In the genomic region with DNA sequence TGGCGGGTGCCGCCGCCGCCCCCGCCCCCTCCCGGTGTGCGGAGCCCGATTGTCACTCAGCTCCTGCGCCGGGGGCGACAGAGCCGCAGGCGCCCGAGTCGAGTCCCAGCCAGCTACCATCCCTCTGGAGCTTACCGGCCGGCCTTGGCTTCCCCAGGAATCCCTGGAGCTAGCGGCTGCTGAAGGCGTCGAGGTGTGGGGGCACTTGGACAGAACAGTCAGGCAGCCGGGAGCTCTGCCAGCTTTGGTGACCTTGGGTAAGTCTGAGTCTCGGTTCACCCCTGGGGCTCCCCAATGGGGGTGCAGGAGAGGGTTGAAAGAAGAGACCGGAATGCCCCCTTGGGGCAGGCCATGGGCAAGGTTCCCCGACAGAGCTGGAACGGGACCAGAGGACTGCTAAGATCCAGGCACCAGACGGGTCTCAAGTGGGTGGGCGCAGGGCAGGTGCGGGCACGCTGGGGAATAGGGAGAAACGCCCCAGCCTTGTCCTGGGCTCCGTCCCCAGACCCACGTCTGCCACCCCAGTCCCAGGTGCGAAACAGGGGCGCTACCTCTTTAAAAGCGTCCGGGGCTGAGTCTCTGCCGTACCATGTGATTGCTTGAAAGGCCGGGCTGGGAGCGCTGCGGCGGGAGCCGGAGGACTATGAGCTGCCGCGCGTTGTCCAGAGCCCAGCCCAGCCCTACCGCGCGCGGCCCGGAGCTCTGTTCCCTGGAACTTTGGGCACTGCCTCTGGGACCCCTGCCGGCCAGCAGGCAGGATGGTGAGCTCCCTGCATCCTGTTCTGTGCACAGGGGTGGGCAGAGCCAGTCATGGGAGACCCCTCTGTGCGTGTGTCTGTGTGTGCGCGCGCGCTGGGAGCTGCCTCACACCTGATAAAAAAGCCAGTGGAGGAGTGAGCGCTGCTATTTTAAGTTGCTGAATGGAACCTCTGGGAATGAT, we compare ENCODE assay signal across 8 cellular contexts. TPM values are rescaled to one million over a fixed set of nuclear protein-coding genes. Genes with fewer than 3 reads are reported as not detected.
DNase-seq lines count a peak whose midpoint lies in the region; ATAC-seq and TF ChIP-seq lines count a peak whose summit lies in the region.

A gene (plus strand): TSS at position 55 of the 940 bp plus-strand sequence. CDS start 1,116 bp downstream, outside the sequence.

- TF ChIP-seq CTCF in testis (IDR thresholded peaks at IDR 0.05), result peak in 2 of 3 experiments; percentile 5 to 13

- H2AFZ ChIP-seq in GM23248, result peak within 1 kb of the TSS; percentile 86

- 12 to 13% methylated on average over 45 of the region's 57 CpGs for WGBS in GM23248 (ENCODE audit: low coverage in 1 of 2, low lambda C conversion rate in 2 of 2, missing lambda C conversion rate in 2 of 2), 2 experiments
- WGBS in testis, 2 donors, result 0 to 3% methylated on average over 6 to 57 of the region's 57 CpGs

- in situ Hi-C loops in GM23248 (cut with MboI), result no loop called here

- peak within 1 kb of the TSS; percentile 19; the same call in 1 of the 2 replicates for H3K9ac ChIP-seq in GM23248
- H3K9ac ChIP-seq in NT2/D1 (ENCODE audit: insufficient read length, low read depth), result peak within 1 kb of the TSS; percentile 81

- peak within 1 kb of the TSS; percentile 72 for H3K4me3 ChIP-seq in GM23248
- H3K4me3 ChIP-seq in NT2/D1 (ENCODE audit: insufficient read length, low read depth), result peak within 1 kb of the TSS; percentile 56
- H3K4me3 ChIP-seq in testis, result peak within 1 kb of the TSS; percentile 39 to 59

- no peaks in the 10 kb centered on the region for H4K20me1 ChIP-seq in GM23248 (ENCODE audit: insufficient read depth)

- H3K36me3 ChIP-seq in GM23248 (ENCODE audit: low read depth) (no peaks in the 10 kb centered on the region), NT2/D1 (ENCODE audit: insufficient read depth, insufficient read length, low read length) (peaks cover 39% of the 10 kb centered on the region), testis (ENCODE audit: low read depth, missing control alignments) (no peaks in the 10 kb centered on the region)

- H3K27ac ChIP-seq in GM23248 (no peak within 1 kb of the TSS), testis (peak within 1 kb of the TSS; percentile 5 to 61)

- peaks cover 7% of the 10 kb centered on the region; the same call in 1 of the 2 replicates for H3F3A ChIP-seq in GM23248 (ENCODE audit: insufficient read depth)

- no peak for ATAC-seq in GM18517 (IDR thresholded peaks at IDR 0.05; ENCODE audit: unreplicated experiment)
- ATAC-seq in GM18873 (IDR thresholded peaks at IDR 0.05; ENCODE audit: low FRiP score, unreplicated experiment), result no peak

- H3K79me2 ChIP-seq in GM23248 (ENCODE audit: insufficient read depth), result no peaks in the 10 kb centered on the region

- DNase-seq in A172 (ENCODE audit: low spot score) (peak; percentile 70), GM23248 (peak; percentile 88), NT2/D1 (ENCODE audit: low read depth, low spot score) (peak; percentile 79), ecto neural progenitor cell (ENCODE audit: low spot score) (peak; percentile 79), medulla oblongata (ENCODE audit: extremely low spot score) (peak; percentile 88), testis (peak; percentile 91)

- H3K27me3 ChIP-seq in GM23248 (replicated peaks; ENCODE audit: insufficient read depth) (peaks cover 7% of the 10 kb centered on the region; the same call in 1 of the 2 replicates), NT2/D1 (ENCODE audit: insufficient read depth, insufficient read length) (peaks cover 23% of the 10 kb centered on the region), testis (no peaks in the 10 kb centered on the region)

- H3K4me1 ChIP-seq in GM23248 (ENCODE audit: insufficient read depth), result peaks cover 16% of the 10 kb centered on the region
- peaks cover 33% of the 10 kb centered on the region for H3K4me1 ChIP-seq in NT2/D1 (ENCODE audit: insufficient read depth, insufficient read length)
- peaks cover 43% of the 10 kb centered on the region for H3K4me1 ChIP-seq in testis

- peak within 1 kb of the TSS; percentile 88 for H3K4me2 ChIP-seq in GM23248 (ENCODE audit: unreplicated experiment)

- H3K9me3 ChIP-seq in GM23248 (ENCODE audit: low read depth) (no peaks in the 10 kb centered on the region), NT2/D1 (ENCODE audit: insufficient read depth, low read length) (no peaks in the 10 kb centered on the region), testis (no peaks in the 10 kb centered on the region)

- no peaks in the 10 kb centered on the region for H3K9me2 ChIP-seq in GM23248 (ENCODE audit: insufficient read depth)

- TF ChIP-seq POLR2A in testis (IDR thresholded peaks at IDR 0.05), result no peak

- intact Hi-C loops in testis (cut with DNase I; ENCODE audit: low total_unique reads), result no loop called here

RNA-seq across cellular contexts. Expression of the gene that starts here (rescaled TPM):
- total RNA-seq in A172 (2014; rRNA removed; shearing (Covaris generic)), result 21.1 and 30.6 TPM in 2 replicates
- total RNA-seq in GM23248 (2014; rRNA removed; shearing (Covaris generic)), result 0.89 and 5.8 TPM in 2 replicates
- polyA plus RNA-seq in GM23248 (2016; fragmentation: Nextera tagmentation; extraction: Ambion mirVana), result 2.2 and 3.3 TPM in 2 replicates
- 10 to 100 TPM; 43.2 to 68.6 TPM for total RNA-seq in testis
- polyA plus RNA-seq in testis (ENCODE audit: insufficient read depth, low read depth, low replicate concordance), result 61.9 TPM

Comparison
In these comparisons a context has a peak if more than half of its experiments do, and no peak if none do; other contexts are left out.
1. RNA of the gene that starts here (polyA plus RNA-seq): 61.9 TPM in testis (single experiment); 2.2 to 3.3 TPM in GM23248; every median in the first group is over 10 times any median in the second.
2. Peak in every context shown above with its lines, with median percentiles within 50 percentile points of each other: DNase-seq and H3K4me3 ChIP-seq.